ENCODE assay signal across 10 cellular contexts in genomic region chr22:20567371-20567847, GRCh38. TPM values are rescaled to one million over a fixed set of nuclear protein-coding genes. Genes with fewer than 3 reads are reported as not detected.
DNase-seq lines count a peak whose midpoint lies in the region; ATAC-seq and TF ChIP-seq lines count a peak whose summit lies in the region.
"Had no signal": no experiment of that assay in that cellular context is flagged by ENCODE, and none has a peak within 500 bp of the region (broad histone marks: within the 10 kb centered on the region; RNA-seq: fewer than 3 reads in every experiment).

No MANE protein-coding gene starts in this region.

- H3K9me3 Mint-ChIP-seq in Caco-2 (ENCODE audit: unreplicated experiment) (no peaks in the 10 kb centered on the region), osteocyte (ENCODE audit: unreplicated experiment) (no peaks in the 10 kb centered on the region)

- H3K27ac ChIP-seq in RWPE2 (ENCODE audit: poor library complexity, severe bottlenecking) = peak overlapping the region; percentile 84

- ATAC-seq in RWPE2 (ENCODE audit: low read depth) (peak; percentile 42), esophagus mucosa (peak; percentile 74), GM21619 (IDR thresholded peaks at IDR 0.05; ENCODE audit: unreplicated experiment) (no peak)

- peak overlapping the region; percentile 17 for H3K27ac Mint-ChIP-seq in Caco-2 (ENCODE audit: unreplicated experiment)
- peak overlapping the region; percentile 96 for H3K27ac Mint-ChIP-seq in osteocyte (ENCODE audit: unreplicated experiment)

- POLR2A ChIA-PET in Caco-2 (lab: Charles Lee) = no interaction called here

- TF ChIP-seq CTCF in Caco-2 (IDR thresholded peaks at IDR 0.05; ENCODE audit: insufficient read depth in 1 of 2, low read depth in 1 of 2, low read length in 1 of 2, severe bottlenecking in 1 of 2, unreplicated experiment in 1 of 2) (no peak), RWPE2 (IDR thresholded peaks at IDR 0.05; ENCODE audit: poor library complexity, severe bottlenecking) (no peak), osteocyte (IDR thresholded peaks at IDR 0.05) (no peak)

- in situ Hi-C loops in HAP-1 (cut with MboI; ENCODE audit: low sequenced_read_pairs) = no loop called here

- H3K4me1 Mint-ChIP-seq in Caco-2 (ENCODE audit: low read depth, unreplicated experiment) = peaks cover 6% of the 10 kb centered on the region
- peaks cover 76% of the 10 kb centered on the region for H3K4me1 Mint-ChIP-seq in osteocyte (ENCODE audit: unreplicated experiment)

- no peaks in the 10 kb centered on the region for H3K9me3 ChIP-seq in Caco-2
- no peaks in the 10 kb centered on the region for H3K9me3 ChIP-seq in RWPE2 (ENCODE audit: severe bottlenecking)
- H3K9me3 ChIP-seq in HAP-1 = no peaks in the 10 kb centered on the region

- H3K36me3 Mint-ChIP-seq in Caco-2 (ENCODE audit: insufficient read depth, unreplicated experiment) (peaks cover 92% of the 10 kb centered on the region), osteocyte (ENCODE audit: unreplicated experiment) (peaks cover 36% of the 10 kb centered on the region)

- H3K27me3 Mint-ChIP-seq in Caco-2 (ENCODE audit: insufficient read depth, unreplicated experiment) = no peaks in the 10 kb centered on the region
- no peaks in the 10 kb centered on the region for H3K27me3 Mint-ChIP-seq in osteocyte (ENCODE audit: unreplicated experiment)

- peaks cover 13% of the 10 kb centered on the region for H3K4me1 ChIP-seq in Caco-2
- H3K4me1 ChIP-seq in RWPE2 (ENCODE audit: insufficient read depth, poor library complexity, severe bottlenecking) = peaks cover 40% of the 10 kb centered on the region
- peaks cover 11% of the 10 kb centered on the region for H3K4me1 ChIP-seq in HAP-1

- no TSS peak for BruUV-seq in Caco-2 (replicated peaks; lab: Mats Ljungman, UMichigan)

- intact Hi-C loops in Caco-2 (cut with micrococcal nuclease; ENCODE audit: unreplicated experiment) = no loop called here

- peaks cover 10% of the 10 kb centered on the region for H3K36me3 ChIP-seq in Caco-2 (ENCODE audit: control insufficient read depth, insufficient read depth, low read length)
- H3K36me3 ChIP-seq in RWPE2 (ENCODE audit: low read depth) = peaks cover 91% of the 10 kb centered on the region
- peaks cover 77% of the 10 kb centered on the region for H3K36me3 ChIP-seq in HAP-1 (replicated peaks)

- no peaks in the 10 kb centered on the region for H3K27me3 ChIP-seq in Caco-2 (replicated peaks; ENCODE audit: control insufficient read depth, insufficient read depth, low read length)
- H3K27me3 ChIP-seq in RWPE2 (ENCODE audit: insufficient read depth, poor library complexity, severe bottlenecking) = no peaks in the 10 kb centered on the region
- H3K27me3 ChIP-seq in HAP-1 (ENCODE audit: low read depth) = no peaks in the 10 kb centered on the region

- peak in 1 of 2 experiments; percentile 30 for DNase-seq in Caco-2
- DNase-seq in RWPE2 (ENCODE audit: low spot score) = no peak
- DNase-seq in osteocyte (ENCODE audit: extremely low spot score, unreplicated experiment) = no peak
- no peak for DNase-seq in NCI-H82 treated with DMSO at 0.1 percent for 48 hours (lab: John Stamatoyannopoulos, UW; ENCODE audit: unreplicated experiment)
- no peak for DNase-seq in C1 segment of cervical spinal cord (lab: John Stamatoyannopoulos, UW)
- DNase-seq in HAP-1 (ENCODE audit: low spot score in 2 of 2) = no peak
- DNase-seq: MM.1S; stimulated activated CD4-positive, alpha-beta T cell treated with anti-CD3 and anti-CD28 coated beads, Interleukin-2, amount 100 ng/mL, for 48 hours had no signal

- no peak overlapping the region for H3K4me3 ChIP-seq in Caco-2 (ENCODE audit: low read depth, low read length)
- H3K4me3 ChIP-seq in RWPE2 (ENCODE audit: severe bottlenecking) = no peak overlapping the region
- H3K4me3 ChIP-seq in HAP-1 = no peak overlapping the region

- no peak overlapping the region for H3K4me3 Mint-ChIP-seq in Caco-2 (ENCODE audit: unreplicated experiment)
- H3K4me3 Mint-ChIP-seq in osteocyte (ENCODE audit: unreplicated experiment) = peak overlapping the region; percentile 33

- CTCF ChIA-PET in Caco-2 (lab: Charles Lee) = interaction anchor here (0.5 to 2.0 kb wide), 10 partner anchors 18 to 149 kb away, joined by 3 to 22 read pairs (median 3); partner anchors contain the start of genes KLHL22 and MED15

RNA-seq across cellular contexts. Expression of gene MED15, which starts 60.0 kb away (rescaled TPM):
- total RNA-seq in Caco-2 (2022) (94.7 and 104 TPM in 2 replicates), esophagus mucosa (51.7 TPM), osteocyte (104 TPM in 2 replicates)
